1 cellular context compared by ENCODE assay signal in genomic region chr15:60781211-60781713, GRCh38.
TF ChIP-seq lines count a peak whose summit lies in the region.

No MANE protein-coding gene starts in this region.

TF ChIP-seq in H1, 55 proteins besides CTCF, POLR2A, EP300 and RAD21:
- TF ChIP-seq TCF12 (IDR thresholded peaks at IDR 0.05; ENCODE audit: low read depth, low read length) (no peak), TAF1 (IDR thresholded peaks at IDR 0.05; ENCODE audit: low read depth, low read length) (no peak), CEBPB (IDR thresholded peaks at IDR 0.05; ENCODE audit: low read depth, low read length) (no peak), CHD2 (IDR thresholded peaks at IDR 0.05; ENCODE audit: low read length) (no peak), RBBP5 (IDR thresholded peaks at IDR 0.05; ENCODE audit: borderline replicate concordance, low read depth, low read length) (no peak), SIX5 (IDR thresholded peaks at IDR 0.05; ENCODE audit: low read depth, low read length) (no peak), HDAC2 (IDR thresholded peaks at IDR 0.05; ENCODE audit: borderline replicate concordance in 1 of 2, low read depth in 2 of 2, low read length in 2 of 2) (no peak), ATF2 (IDR thresholded peaks at IDR 0.05; ENCODE audit: low read length) (no peak), JUN (IDR thresholded peaks at IDR 0.05; ENCODE audit: low read depth, low read length) (no peak), KDM1A (IDR thresholded peaks at IDR 0.05; ENCODE audit: borderline replicate concordance, low read length) (no peak), POU5F1 (IDR thresholded peaks at IDR 0.05; ENCODE audit: low read depth, low read length) (no peak), SP4 (IDR thresholded peaks at IDR 0.05; ENCODE audit: low read length) (no peak)
